In the genomic region with DNA sequence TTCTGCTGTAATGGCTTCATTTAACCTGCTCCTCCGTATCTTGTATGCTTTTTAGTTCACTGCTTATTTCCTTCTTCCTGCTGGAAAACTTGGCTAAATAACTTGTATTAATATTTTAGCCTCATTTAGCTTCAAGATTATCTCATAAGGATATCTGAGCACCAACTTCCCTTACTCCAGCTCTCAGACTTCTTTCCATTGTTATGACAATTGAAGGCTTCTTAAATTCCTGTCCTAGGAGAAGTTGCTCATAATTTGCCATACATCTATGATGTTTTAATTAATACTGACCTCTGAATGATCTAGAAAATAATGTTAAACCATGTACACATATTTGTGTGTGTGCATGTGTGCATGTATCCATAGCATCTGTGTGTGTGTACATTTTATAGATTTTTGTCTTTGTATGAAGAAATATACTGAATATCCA, we compare ENCODE assay signal across 1 cellular context.
TF ChIP-seq lines count a peak whose summit lies in the region.

No MANE protein-coding gene starts in this region.

TF ChIP-seq in GM23338, 12 proteins besides CTCF, POLR2A, EP300 and RAD21 (continued from another document):
- TF ChIP-seq ZNF462 (CRISPR knock-in tag; IDR thresholded peaks at IDR 0.05) = no peak
- TF ChIP-seq ETS1 (IDR thresholded peaks at IDR 0.05) = no peak
- TF ChIP-seq ZNF331 (CRISPR knock-in tag; IDR thresholded peaks at IDR 0.05; ENCODE audit: low read depth) = no peak
